In genomic region chr6:44265843-44266233, GRCh38 we compare ENCODE assay signal across 8 cellular contexts. TPM values are rescaled to one million over a fixed set of nuclear protein-coding genes. Genes with fewer than 3 reads are reported as not detected.
A peak's percentile ranks its signal among the peaks of the same experiment; 100 is the strongest.
DNase-seq lines count a peak whose midpoint lies in the region; ATAC-seq and TF ChIP-seq lines count a peak whose summit lies in the region.
"Had no signal": no experiment of that assay in that cellular context is flagged by ENCODE, and none has a peak within 500 bp of the region (broad histone marks: within the 10 kb centered on the region; RNA-seq: fewer than 3 reads in every experiment).

No MANE protein-coding gene starts in this region.

- H4K20me1 ChIP-seq in SU-DHL-6 (ENCODE audit: low read depth, low read length), result no peaks in the 10 kb centered on the region

- H3K4me3 Mint-ChIP-seq in stimulated activated effector memory CD8-positive, alpha-beta T cell treated with anti-CD3 and anti-CD28 coated beads, Interleukin-12 subunit alpha, Interleukin-12 subunit beta, amount 100 ng/mL, for 72 hours, result peak overlapping the region; percentile 98

- peaks cover 43% of the 10 kb centered on the region for H3F3A ChIP-seq in SU-DHL-6 (ENCODE audit: insufficient read depth)

- 0 out of 2 replicates have a peak overlapping the region, but pooled peaks have one; percentile 86 for H3K27ac ChIP-seq in SU-DHL-6 (ENCODE audit: low read depth, low read length)
- peak overlapping the region in 3 of 4 donors; percentile 87 to 91 (median 90) for H3K27ac ChIP-seq in gastroesophageal sphincter

- DNase-seq in HAP-1 (ENCODE audit: low spot score in 2 of 2) (no peak), ACHN (no peak)
- no peak for DNase-seq in stimulated activated effector memory CD8-positive, alpha-beta T cell treated with anti-CD3 and anti-CD28 coated beads, Interleukin-12 subunit alpha, Interleukin-12 subunit beta, amount 100 ng/mL, for 72 hours (ENCODE audit: low spot score in 2 of 2)
- no peak for DNase-seq in activated CD4-positive, CD25-positive, alpha-beta regulatory T cell (lab: John Stamatoyannopoulos, UW)

- peaks cover 44% of the 10 kb centered on the region for H3K36me3 Mint-ChIP-seq in stimulated activated effector memory CD8-positive, alpha-beta T cell treated with anti-CD3 and anti-CD28 coated beads, Interleukin-12 subunit alpha, Interleukin-12 subunit beta, amount 100 ng/mL, for 72 hours

- H3K27me3 ChIP-seq in HAP-1 (ENCODE audit: low read depth), result peaks cover 7% of the 10 kb centered on the region
- H3K27me3 ChIP-seq in SU-DHL-6 (ENCODE audit: low read length), result no peaks in the 10 kb centered on the region
- H3K27me3 ChIP-seq in gastroesophageal sphincter, result peaks cover 30% of the 10 kb centered on the region

- H3K79me2 ChIP-seq in SU-DHL-6 (ENCODE audit: insufficient read depth, low read length), result peaks cover 29% of the 10 kb centered on the region

- H3K4me1 ChIP-seq in HAP-1 (peaks cover 11% of the 10 kb centered on the region), gastroesophageal sphincter (peaks cover 4 to 46% (median 29%) of the 10 kb centered on the region in 3 donors)

- TF ChIP-seq POLR2A in gastroesophageal sphincter (IDR thresholded peaks at IDR 0.05), result no peak

- no peak for ATAC-seq in gastroesophageal sphincter
- no peak for ATAC-seq in stimulated activated effector memory CD8-positive, alpha-beta T cell treated with anti-CD3 and anti-CD28 coated beads, Interleukin-12 subunit alpha, Interleukin-12 subunit beta, amount 100 ng/mL, for 72 hours
- no peak for ATAC-seq in GM21423 (IDR thresholded peaks at IDR 0.05; ENCODE audit: unreplicated experiment)

- H2AFZ ChIP-seq in SU-DHL-6 (ENCODE audit: low read depth, low read length, severe bottlenecking), result peak overlapping the region; percentile 29

- no peak for TF ChIP-seq EP300 in gastroesophageal sphincter (IDR thresholded peaks at IDR 0.05)

- no peak overlapping the region for H3K9ac ChIP-seq in SU-DHL-6 (ENCODE audit: low read length)

- H3K9me3 Mint-ChIP-seq in stimulated activated effector memory CD8-positive, alpha-beta T cell treated with anti-CD3 and anti-CD28 coated beads, Interleukin-12 subunit alpha, Interleukin-12 subunit beta, amount 100 ng/mL, for 72 hours, result no peaks in the 10 kb centered on the region

- peak overlapping the region; percentile 98 for H3K27ac Mint-ChIP-seq in stimulated activated effector memory CD8-positive, alpha-beta T cell treated with anti-CD3 and anti-CD28 coated beads, Interleukin-12 subunit alpha, Interleukin-12 subunit beta, amount 100 ng/mL, for 72 hours

- WGBS in gastroesophageal sphincter (ENCODE audit: low coverage in 1 of 2), 2 donors, result 72 to 76% methylated on average over 4 to 11 of the region's 14 CpGs

- no peaks in the 10 kb centered on the region for H3K9me2 ChIP-seq in SU-DHL-6 (replicated peaks; ENCODE audit: insufficient read depth, low read length)

- peak overlapping the region; percentile 91 for H3K4me2 ChIP-seq in SU-DHL-6 (ENCODE audit: low read depth, low read length, poor library complexity, severe bottlenecking)

- no peak for TF ChIP-seq CTCF in SU-DHL-6 (IDR thresholded peaks at IDR 0.05; ENCODE audit: insufficient read depth, low read length, poor library complexity, severe bottlenecking)
- TF ChIP-seq CTCF in gastroesophageal sphincter (IDR thresholded peaks at IDR 0.05), result no peak

- no peaks in the 10 kb centered on the region for H3K9me3 ChIP-seq in HAP-1
- H3K9me3 ChIP-seq in SU-DHL-6 (ENCODE audit: insufficient read depth, low read length), result no peaks in the 10 kb centered on the region
- H3K9me3 ChIP-seq in gastroesophageal sphincter, result no peaks in the 10 kb centered on the region

- peaks cover 67% of the 10 kb centered on the region for H3K4me1 Mint-ChIP-seq in stimulated activated effector memory CD8-positive, alpha-beta T cell treated with anti-CD3 and anti-CD28 coated beads, Interleukin-12 subunit alpha, Interleukin-12 subunit beta, amount 100 ng/mL, for 72 hours

- H3K36me3 ChIP-seq in HAP-1 (replicated peaks) (no peaks in the 10 kb centered on the region), SU-DHL-6 (ENCODE audit: low read length) (no peaks in the 10 kb centered on the region), gastroesophageal sphincter (peaks cover 0 to 6% of the 10 kb centered on the region in 2 donors)
- H3K36me3 ChIP-seq: cardiac muscle cell had no signal

- in situ Hi-C loops in HAP-1 (cut with MboI; ENCODE audit: low sequenced_read_pairs), result loop anchor here (5.0 kb wide), 1 partner anchor 71 kb away; no protein-coding TSS in a partner anchor
- in situ Hi-C loops in ACHN (cut with HindIII; ENCODE audit: low pct_ligation_motif_present, low pct_unique_long_range_greater_than_20kb, low sequenced_read_pairs), result no loop called here

- H3K4me3 ChIP-seq in HAP-1, result peak overlapping the region; percentile 67
- peak overlapping the region; percentile 78 for H3K4me3 ChIP-seq in SU-DHL-6 (ENCODE audit: insufficient read depth, low read length, poor library complexity, severe bottlenecking)
- H3K4me3 ChIP-seq in gastroesophageal sphincter, result peak overlapping the region in 1 of 2 donors; percentile 87

RNA-seq across cellular contexts. Expression of gene NFKBIE, which starts 0.5 kb away (rescaled TPM):
- total RNA-seq in gastroesophageal sphincter, result 10 to 100 TPM in 1 of 4 donors, 1 to 10 TPM in 3; 4.2 to 13.4 (median 5.7) TPM

RNA-seq across cellular contexts. Expression of gene TMEM151B, which starts 4.4 kb away (rescaled TPM):
- under 1 TPM in 2 of 4 donors, not detected in 2; 0.27 to 0.69 TPM for total RNA-seq in gastroesophageal sphincter

RNA-seq across cellular contexts. Expression of gene SLC35B2, which starts 8.5 kb away (rescaled TPM):
- total RNA-seq in gastroesophageal sphincter, result 10 to 100 TPM; 21.3 to 34.0 (median 25.6) TPM

RNA-seq across cellular contexts. Expression of gene HSP90AB1, which starts 18.9 kb away (rescaled TPM):
- 100 to 1,000 TPM; 553 to 749 (median 626) TPM for total RNA-seq in gastroesophageal sphincter

RNA-seq across cellular contexts. Expression of gene SLC29A1, which starts 42.4 kb away (rescaled TPM):
- 100 to 1,000 TPM; 101 to 281 (median 134) TPM for total RNA-seq in gastroesophageal sphincter
